In the genomic region with DNA sequence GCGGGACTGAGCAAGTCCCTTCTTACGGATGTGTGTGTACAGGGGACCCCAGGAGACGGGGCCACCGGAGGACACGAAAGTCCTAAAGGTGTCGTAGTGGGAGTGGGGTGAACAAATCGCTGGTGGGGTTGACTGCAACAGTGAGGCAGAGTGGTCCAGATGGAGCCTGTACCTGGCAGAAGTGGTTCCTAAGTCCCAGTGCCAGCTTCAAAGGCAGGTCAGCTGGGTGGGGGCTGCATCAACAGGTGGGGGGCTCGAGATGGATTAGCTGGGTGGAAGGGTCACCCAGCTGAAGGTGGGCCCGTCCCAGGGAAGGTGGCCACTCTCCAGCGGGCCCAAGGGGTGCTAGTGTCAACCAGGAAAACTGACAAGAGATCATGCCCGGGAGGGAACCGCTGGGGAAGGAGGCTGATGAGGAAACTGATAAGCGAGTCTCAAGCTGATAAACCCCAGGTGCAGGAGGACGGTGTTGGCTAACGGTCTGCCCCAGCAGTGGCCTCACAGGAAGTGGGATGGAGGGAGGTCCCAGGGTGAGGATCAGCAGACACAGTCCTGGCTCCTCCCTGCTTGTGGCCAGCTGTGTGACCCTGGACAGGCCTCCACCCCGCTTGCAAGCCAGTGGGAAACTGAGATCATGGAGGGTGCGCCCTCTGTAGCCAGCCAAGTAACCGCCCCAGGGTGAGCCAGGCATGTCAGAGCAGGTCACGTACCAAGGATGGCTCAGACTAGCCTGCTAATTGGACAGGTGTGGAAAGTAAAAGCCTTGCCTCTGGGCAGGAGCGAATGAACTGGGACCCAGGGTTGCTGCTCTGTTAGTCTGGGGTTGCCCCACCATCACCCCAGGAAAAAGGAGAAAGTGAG, we compare ENCODE assay signal across 8 cellular contexts. TPM values are rescaled to one million over a fixed set of nuclear protein-coding genes. Genes with fewer than 3 reads are reported as not detected.
DNase-seq lines count a peak whose midpoint lies in the region; ATAC-seq and TF ChIP-seq lines count a peak whose summit lies in the region.

No MANE protein-coding gene starts in this region.

- H3K27me3 Mint-ChIP-seq in central memory CD8-positive, alpha-beta T cell: no peaks in the 10 kb centered on the region
- no peaks in the 10 kb centered on the region for H3K27me3 Mint-ChIP-seq in stimulated activated naive B cell treated with anti-CD40 and anti-IgM and Interleukin-4, amounts not matched to agents 10 μg/mL and 1 μg/mL and 100 μg/mL, for 72 hours

- peaks cover 0 to 29% of the 10 kb centered on the region in 2 experiments; a peak in 1 of 4 replicates for H3K4me1 ChIP-seq in SK-N-SH (ENCODE audit: control insufficient read depth in 1 of 2, insufficient read depth in 2 of 2, low read depth in 1 of 2, low read length in 1 of 2)

- H3K9me2 ChIP-seq in SK-N-SH: no peaks in the 10 kb centered on the region

- no peak for TF ChIP-seq RAD21 in SK-N-SH (IDR thresholded peaks at IDR 0.05; ENCODE audit: low read length)

- WGBS in SK-N-SH (ENCODE audit: low lambda C conversion rate): 15% methylated on average over 17 of the region's 20 CpGs

- DNase-seq in Caki2 (ENCODE audit: low read depth): peak; percentile 99
- peak; percentile 90 to 93 for DNase-seq in HL-60 (ENCODE audit: low read depth in 1 of 2, low spot score in 1 of 2)
- peak; percentile 73 for DNase-seq in SK-N-SH
- no peak for DNase-seq in central memory CD8-positive, alpha-beta T cell (ENCODE audit: low spot score in 2 of 2)
- DNase-seq in left colon: peak; percentile 77 to 92
- DNase-seq in stimulated activated naive B cell treated with anti-CD40 and anti-IgM and Interleukin-4, amounts not matched to agents 10 μg/mL and 1 μg/mL and 100 μg/mL, for 72 hours: peak; percentile 44
- DNase-seq in NCI-H446 treated with DMSO at 0.1 percent for 48 hours (lab: John Stamatoyannopoulos, UW): no peak

- H3K4me1 Mint-ChIP-seq in central memory CD8-positive, alpha-beta T cell: peaks cover 27% of the 10 kb centered on the region
- H3K4me1 Mint-ChIP-seq in stimulated activated naive B cell treated with anti-CD40 and anti-IgM and Interleukin-4, amounts not matched to agents 10 μg/mL and 1 μg/mL and 100 μg/mL, for 72 hours: peaks cover 24 to 42% of the 10 kb centered on the region in 2 donors

- H3K9me3 Mint-ChIP-seq in central memory CD8-positive, alpha-beta T cell: no peaks in the 10 kb centered on the region
- H3K9me3 Mint-ChIP-seq in stimulated activated naive B cell treated with anti-CD40 and anti-IgM and Interleukin-4, amounts not matched to agents 10 μg/mL and 1 μg/mL and 100 μg/mL, for 72 hours: no peaks in the 10 kb centered on the region

- peak overlapping the region; percentile 94 for H3K27ac Mint-ChIP-seq in central memory CD8-positive, alpha-beta T cell (ENCODE audit: low read depth)
- peak overlapping the region; percentile 88 for H3K27ac Mint-ChIP-seq in stimulated activated naive B cell treated with anti-CD40 and anti-IgM and Interleukin-4, amounts not matched to agents 10 μg/mL and 1 μg/mL and 100 μg/mL, for 72 hours

- H2AFZ ChIP-seq in SK-N-SH (ENCODE audit: low read depth): no peak overlapping the region

- H3F3A ChIP-seq in SK-N-SH (replicated peaks; ENCODE audit: insufficient read depth): peaks cover 52% of the 10 kb centered on the region

- peak overlapping the region; percentile 97 for H3K4me2 ChIP-seq in SK-N-SH

- peaks cover 2% of the 10 kb centered on the region for H3K36me3 Mint-ChIP-seq in central memory CD8-positive, alpha-beta T cell (ENCODE audit: insufficient read depth)
- H3K36me3 Mint-ChIP-seq in stimulated activated naive B cell treated with anti-CD40 and anti-IgM and Interleukin-4, amounts not matched to agents 10 μg/mL and 1 μg/mL and 100 μg/mL, for 72 hours: peaks cover 24 to 26% of the 10 kb centered on the region in 2 donors

- H3K4me3 ChIP-seq in HL-60 (replicated peaks; ENCODE audit: insufficient read depth, low read length) (peak overlapping the region; percentile 47), SK-N-SH (ENCODE audit: low read depth in 2 of 2, low read length in 1 of 2) (peak overlapping the region; percentile 80 to 93)

- no peaks in the 10 kb centered on the region for H3K27me3 ChIP-seq in HL-60 (ENCODE audit: insufficient read depth, poor library complexity, severe bottlenecking)
- no peaks in the 10 kb centered on the region for H3K27me3 ChIP-seq in SK-N-SH (ENCODE audit: insufficient read depth)

- intact Hi-C loops in left colon (cut with DNase I, micrococcal nuclease): no loop called here

- in situ Hi-C loops in Caki2 (cut with HindIII; ENCODE audit: low pct_unique_long_range_greater_than_20kb, low sequenced_read_pairs): loop anchor here (25.0 kb wide), 1 partner anchor 188 kb away; the partner anchor contains the start of genes CFAP119 and RNF40

- no peaks in the 10 kb centered on the region for H3K9me3 ChIP-seq in SK-N-SH

- CTCF ChIA-PET in SK-N-SH (lab: Yijun Ruan, JAX): interaction anchor here (0.7 to 6.4 kb wide), 6 partner anchors 9 to 493 kb away, joined by 3 to 45 read pairs (median 6); partner anchors contain the start of gene ZNF843

- POLR2A ChIA-PET in SK-N-SH (lab: Yijun Ruan, JAX): interaction anchor here (0.6 to 1.3 kb wide), 6 partner anchors 8 to 144 kb away, joined by 3 to 6 read pairs (median 3); partner anchors contain the start of genes FBXL19 and ZNF668

- peak overlapping the region; percentile 86 for H3K9ac ChIP-seq in SK-N-SH

- H3K27ac ChIP-seq in HL-60 (replicated peaks): peak overlapping the region; percentile 88
- H3K27ac ChIP-seq in SK-N-SH (ENCODE audit: low read depth in 2 of 2, low read length in 1 of 2): peak overlapping the region; percentile 86 to 91; a peak in 3 of 4 replicates

- H3K36me3 ChIP-seq in SK-N-SH (replicated peaks in 1 of 2; ENCODE audit: control insufficient read depth in 1 of 2, insufficient read depth in 2 of 2, low read length in 1 of 2): peaks cover 0 to 10% of the 10 kb centered on the region in 2 experiments

- H3K79me2 ChIP-seq in SK-N-SH (ENCODE audit: insufficient read depth): peaks cover 12% of the 10 kb centered on the region

- peak; percentile 12 for ATAC-seq in central memory CD8-positive, alpha-beta T cell (replicated peaks; ENCODE audit: extremely low read depth, poor library complexity, severe bottlenecking)
- peak; percentile 66 for ATAC-seq in left colon
- peak; percentile 65 to 68 for ATAC-seq in stimulated activated naive B cell treated with anti-CD40 and anti-IgM and Interleukin-4, amounts not matched to agents 10 μg/mL and 1 μg/mL and 100 μg/mL, for 72 hours (replicated peaks)

- 0 out of 4 replicates have a peak, but pooled peaks of 1 of the 2 experiments have one; percentile 23 for TF ChIP-seq EP300 in SK-N-SH (IDR thresholded peaks at IDR 0.05; ENCODE audit: borderline replicate concordance in 1 of 2, low read depth in 1 of 2, low read length in 1 of 2)

- TF ChIP-seq POLR2A in GM19193 (IDR thresholded peaks at IDR 0.05; ENCODE audit: extremely low read depth, insufficient read depth, insufficient read length): peak; percentile 83

- no peaks in the 10 kb centered on the region for H4K20me1 ChIP-seq in SK-N-SH (ENCODE audit: insufficient read depth)

- peak overlapping the region; percentile 87 for H3K4me3 Mint-ChIP-seq in central memory CD8-positive, alpha-beta T cell
- H3K4me3 Mint-ChIP-seq in stimulated activated naive B cell treated with anti-CD40 and anti-IgM and Interleukin-4, amounts not matched to agents 10 μg/mL and 1 μg/mL and 100 μg/mL, for 72 hours: peak overlapping the region; percentile 94 to 96

- no peak for TF ChIP-seq CTCF in HL-60 (IDR thresholded peaks at IDR 0.05; ENCODE audit: insufficient read depth, low read length)
- TF ChIP-seq CTCF in SK-N-SH (IDR thresholded peaks at IDR 0.05): no peak

TF ChIP-seq in SK-N-SH, 30 proteins besides CTCF, POLR2A, EP300 and RAD21 (continues in another document):
- TF ChIP-seq FOXJ3 (CRISPR knock-in tag; IDR thresholded peaks at IDR 0.05) (no peak), JUND (IDR thresholded peaks at IDR 0.05) (no peak), GABPA (IDR thresholded peaks at IDR 0.05; ENCODE audit: low read depth) (no peak), CHD2 (IDR thresholded peaks at IDR 0.05; ENCODE audit: low read length, partially characterized antibody) (no peak)
- TF ChIP-seq, protein P1, sequence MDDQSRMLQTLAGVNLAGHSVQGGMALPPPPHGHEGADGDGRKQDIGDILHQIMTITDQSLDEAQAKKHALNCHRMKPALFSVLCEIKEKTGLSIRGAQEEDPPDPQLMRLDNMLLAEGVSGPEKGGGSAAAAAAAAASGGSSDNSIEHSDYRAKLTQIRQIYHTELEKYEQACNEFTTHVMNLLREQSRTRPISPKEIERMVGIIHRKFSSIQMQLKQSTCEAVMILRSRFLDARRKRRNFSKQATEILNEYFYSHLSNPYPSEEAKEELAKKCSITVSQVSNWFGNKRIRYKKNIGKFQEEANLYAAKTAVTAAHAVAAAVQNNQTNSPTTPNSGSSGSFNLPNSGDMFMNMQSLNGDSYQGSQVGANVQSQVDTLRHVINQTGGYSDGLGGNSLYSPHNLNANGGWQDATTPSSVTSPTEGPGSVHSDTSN (IDR thresholded peaks at IDR 0.05): peak; percentile 8

RNA-seq across cellular contexts. Expression of gene ORAI3, which starts 1.0 kb away (rescaled TPM):
- 82.7 and 96.5 TPM in 2 replicates for total RNA-seq in Caki2 (2014; rRNA removed; shearing (Covaris generic); ENCODE audit: low replicate concordance)
- polyA plus RNA-seq in SK-N-SH (2012; rRNA removed): 29.0 and 31.8 TPM in 2 replicates
- polyA plus RNA-seq in SK-N-SH (2012; cell fraction: cytosol; rRNA removed): 23.3 and 28.4 TPM in 2 replicates
- 32.0 and 34.8 TPM in 2 replicates for polyA plus RNA-seq in SK-N-SH (2012; cell fraction: nucleus; rRNA removed)
- 10 to 100 TPM; 12.9 to 21.0 TPM for total RNA-seq in left colon

RNA-seq across cellular contexts. Expression of gene SETD1A, which starts 7.7 kb away (rescaled TPM):
- total RNA-seq in Caki2 (2014; rRNA removed; shearing (Covaris generic); ENCODE audit: low replicate concordance): 0.81 and 1.2 TPM in 2 replicates
- polyA plus RNA-seq in SK-N-SH (2012; rRNA removed): 2.4 and 6.8 TPM in 2 replicates
- 4.2 and 6.8 TPM in 2 replicates for polyA plus RNA-seq in SK-N-SH (2012; cell fraction: cytosol; rRNA removed)
- 18.8 and 24.8 TPM in 2 replicates for polyA plus RNA-seq in SK-N-SH (2012; cell fraction: nucleus; rRNA removed)
- total RNA-seq in left colon: 10 to 100 TPM; 12.2 to 15.0 TPM

RNA-seq across cellular contexts. Expression of gene FBXL19, which starts 26.5 kb away (rescaled TPM):
- total RNA-seq in Caki2 (2014; rRNA removed; shearing (Covaris generic); ENCODE audit: low replicate concordance): 51.9 and 58.5 TPM in 2 replicates
- 18.3 and 20.6 TPM in 2 replicates for polyA plus RNA-seq in SK-N-SH (2012; rRNA removed)
- polyA plus RNA-seq in SK-N-SH (2012; cell fraction: cytosol; rRNA removed): 8.6 and 15.1 TPM in 2 replicates
- polyA plus RNA-seq in SK-N-SH (2012; cell fraction: nucleus; rRNA removed): 31.4 and 33.9 TPM in 2 replicates
- 10 to 100 TPM; 20.5 to 24.4 TPM for total RNA-seq in left colon

RNA-seq across cellular contexts. Expression of gene HSD3B7, which starts 35.1 kb away (rescaled TPM):
- 73.0 and 95.3 TPM in 2 replicates for total RNA-seq in Caki2 (2014; rRNA removed; shearing (Covaris generic); ENCODE audit: low replicate concordance)
- polyA plus RNA-seq in SK-N-SH (2012; rRNA removed): 12.2 and 12.9 TPM in 2 replicates
- polyA plus RNA-seq in SK-N-SH (2012; cell fraction: cytosol; rRNA removed): 5.6 and 9.0 TPM in 2 replicates
- 19.5 and 19.7 TPM in 2 replicates for polyA plus RNA-seq in SK-N-SH (2012; cell fraction: nucleus; rRNA removed)
- total RNA-seq in left colon: 10 to 100 TPM; 16.9 to 27.2 TPM

RNA-seq across cellular contexts. Expression of gene CTF1, which starts 53.5 kb away (rescaled TPM):
- 0.84 and 2.9 TPM in 2 replicates for total RNA-seq in Caki2 (2014; rRNA removed; shearing (Covaris generic); ENCODE audit: low replicate concordance)
- polyA plus RNA-seq in SK-N-SH (2012; rRNA removed): 35.9 and 45.7 TPM in 2 replicates
- 25.7 and 32.1 TPM in 2 replicates for polyA plus RNA-seq in SK-N-SH (2012; cell fraction: cytosol; rRNA removed)
- 25.1 and 26.3 TPM in 2 replicates for polyA plus RNA-seq in SK-N-SH (2012; cell fraction: nucleus; rRNA removed)
- 1 to 10 TPM in 1 of 2 donors, under 1 TPM in 1; 0.24 to 1.7 TPM for total RNA-seq in left colon

Comparison
In these comparisons a context has a peak if more than half of its experiments do, and no peak if none do; other contexts are left out.
1. DNase-seq: peak in Caki2 (single experiment), HL-60 (2 of 2), SK-N-SH (single experiment), left colon (2 of 2) and stimulated activated naive B cell treated with anti-CD40 and anti-IgM and Interleukin-4, amounts not matched to agents 10 μg/mL and 1 μg/mL and 100 μg/mL, for 72 hours (single experiment); none in central memory CD8-positive, alpha-beta T cell (0 of 2) and NCI-H446 treated with DMSO at 0.1 percent for 48 hours (single experiment).
2. ATAC-seq: peak in every context shown above with its lines; median percentile 66 in stimulated activated naive B cell treated with anti-CD40 and anti-IgM and Interleukin-4, amounts not matched to agents 10 μg/mL and 1 μg/mL and 100 μg/mL, for 72 hours; 66 in left colon; 12 in central memory CD8-positive, alpha-beta T cell.